ENCODE assay signal across 1 cellular context in the genomic region with DNA sequence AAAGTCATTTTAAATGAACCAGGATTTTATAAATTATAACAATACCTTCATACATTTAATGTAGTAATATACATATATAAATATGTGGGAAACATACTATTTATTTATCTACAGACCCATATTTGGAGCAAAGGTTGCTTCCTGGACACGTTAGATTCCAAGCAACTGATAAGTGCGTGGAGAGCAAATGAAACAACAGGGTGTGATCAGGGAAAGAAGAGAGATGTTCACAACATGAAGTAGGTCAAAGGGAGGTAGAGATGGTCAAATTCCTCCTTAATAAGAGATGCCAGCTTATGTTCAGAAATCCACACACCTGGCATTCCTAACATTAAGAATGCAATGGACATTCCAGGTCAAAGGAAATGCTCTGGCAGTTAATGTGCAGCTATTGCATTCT.
TF ChIP-seq lines count a peak whose summit lies in the region.

No MANE protein-coding gene starts in this region.

TF ChIP-seq in H1, 55 proteins besides CTCF, POLR2A, EP300 and RAD21:
- TF ChIP-seq SRF (IDR thresholded peaks at IDR 0.05; ENCODE audit: low read depth, low read length) (no peak), TBP (IDR thresholded peaks at IDR 0.05; ENCODE audit: low read depth, low read length) (no peak), CTBP2 (IDR thresholded peaks at IDR 0.05; ENCODE audit: borderline replicate concordance, insufficient read depth, insufficient read length, low read length) (no peak), FOSL1 (IDR thresholded peaks at IDR 0.05; ENCODE audit: insufficient read depth, low read depth, low read length) (no peak), EGR1 (IDR thresholded peaks at IDR 0.05; ENCODE audit: borderline replicate concordance, low read depth, low read length) (no peak), SIRT6 (IDR thresholded peaks at IDR 0.05; ENCODE audit: low read length) (no peak), BCL11A (IDR thresholded peaks at IDR 0.05; ENCODE audit: low read depth in 2 of 2, low read length in 2 of 2) (no peak)
- TF ChIP-seq, protein P1, sequence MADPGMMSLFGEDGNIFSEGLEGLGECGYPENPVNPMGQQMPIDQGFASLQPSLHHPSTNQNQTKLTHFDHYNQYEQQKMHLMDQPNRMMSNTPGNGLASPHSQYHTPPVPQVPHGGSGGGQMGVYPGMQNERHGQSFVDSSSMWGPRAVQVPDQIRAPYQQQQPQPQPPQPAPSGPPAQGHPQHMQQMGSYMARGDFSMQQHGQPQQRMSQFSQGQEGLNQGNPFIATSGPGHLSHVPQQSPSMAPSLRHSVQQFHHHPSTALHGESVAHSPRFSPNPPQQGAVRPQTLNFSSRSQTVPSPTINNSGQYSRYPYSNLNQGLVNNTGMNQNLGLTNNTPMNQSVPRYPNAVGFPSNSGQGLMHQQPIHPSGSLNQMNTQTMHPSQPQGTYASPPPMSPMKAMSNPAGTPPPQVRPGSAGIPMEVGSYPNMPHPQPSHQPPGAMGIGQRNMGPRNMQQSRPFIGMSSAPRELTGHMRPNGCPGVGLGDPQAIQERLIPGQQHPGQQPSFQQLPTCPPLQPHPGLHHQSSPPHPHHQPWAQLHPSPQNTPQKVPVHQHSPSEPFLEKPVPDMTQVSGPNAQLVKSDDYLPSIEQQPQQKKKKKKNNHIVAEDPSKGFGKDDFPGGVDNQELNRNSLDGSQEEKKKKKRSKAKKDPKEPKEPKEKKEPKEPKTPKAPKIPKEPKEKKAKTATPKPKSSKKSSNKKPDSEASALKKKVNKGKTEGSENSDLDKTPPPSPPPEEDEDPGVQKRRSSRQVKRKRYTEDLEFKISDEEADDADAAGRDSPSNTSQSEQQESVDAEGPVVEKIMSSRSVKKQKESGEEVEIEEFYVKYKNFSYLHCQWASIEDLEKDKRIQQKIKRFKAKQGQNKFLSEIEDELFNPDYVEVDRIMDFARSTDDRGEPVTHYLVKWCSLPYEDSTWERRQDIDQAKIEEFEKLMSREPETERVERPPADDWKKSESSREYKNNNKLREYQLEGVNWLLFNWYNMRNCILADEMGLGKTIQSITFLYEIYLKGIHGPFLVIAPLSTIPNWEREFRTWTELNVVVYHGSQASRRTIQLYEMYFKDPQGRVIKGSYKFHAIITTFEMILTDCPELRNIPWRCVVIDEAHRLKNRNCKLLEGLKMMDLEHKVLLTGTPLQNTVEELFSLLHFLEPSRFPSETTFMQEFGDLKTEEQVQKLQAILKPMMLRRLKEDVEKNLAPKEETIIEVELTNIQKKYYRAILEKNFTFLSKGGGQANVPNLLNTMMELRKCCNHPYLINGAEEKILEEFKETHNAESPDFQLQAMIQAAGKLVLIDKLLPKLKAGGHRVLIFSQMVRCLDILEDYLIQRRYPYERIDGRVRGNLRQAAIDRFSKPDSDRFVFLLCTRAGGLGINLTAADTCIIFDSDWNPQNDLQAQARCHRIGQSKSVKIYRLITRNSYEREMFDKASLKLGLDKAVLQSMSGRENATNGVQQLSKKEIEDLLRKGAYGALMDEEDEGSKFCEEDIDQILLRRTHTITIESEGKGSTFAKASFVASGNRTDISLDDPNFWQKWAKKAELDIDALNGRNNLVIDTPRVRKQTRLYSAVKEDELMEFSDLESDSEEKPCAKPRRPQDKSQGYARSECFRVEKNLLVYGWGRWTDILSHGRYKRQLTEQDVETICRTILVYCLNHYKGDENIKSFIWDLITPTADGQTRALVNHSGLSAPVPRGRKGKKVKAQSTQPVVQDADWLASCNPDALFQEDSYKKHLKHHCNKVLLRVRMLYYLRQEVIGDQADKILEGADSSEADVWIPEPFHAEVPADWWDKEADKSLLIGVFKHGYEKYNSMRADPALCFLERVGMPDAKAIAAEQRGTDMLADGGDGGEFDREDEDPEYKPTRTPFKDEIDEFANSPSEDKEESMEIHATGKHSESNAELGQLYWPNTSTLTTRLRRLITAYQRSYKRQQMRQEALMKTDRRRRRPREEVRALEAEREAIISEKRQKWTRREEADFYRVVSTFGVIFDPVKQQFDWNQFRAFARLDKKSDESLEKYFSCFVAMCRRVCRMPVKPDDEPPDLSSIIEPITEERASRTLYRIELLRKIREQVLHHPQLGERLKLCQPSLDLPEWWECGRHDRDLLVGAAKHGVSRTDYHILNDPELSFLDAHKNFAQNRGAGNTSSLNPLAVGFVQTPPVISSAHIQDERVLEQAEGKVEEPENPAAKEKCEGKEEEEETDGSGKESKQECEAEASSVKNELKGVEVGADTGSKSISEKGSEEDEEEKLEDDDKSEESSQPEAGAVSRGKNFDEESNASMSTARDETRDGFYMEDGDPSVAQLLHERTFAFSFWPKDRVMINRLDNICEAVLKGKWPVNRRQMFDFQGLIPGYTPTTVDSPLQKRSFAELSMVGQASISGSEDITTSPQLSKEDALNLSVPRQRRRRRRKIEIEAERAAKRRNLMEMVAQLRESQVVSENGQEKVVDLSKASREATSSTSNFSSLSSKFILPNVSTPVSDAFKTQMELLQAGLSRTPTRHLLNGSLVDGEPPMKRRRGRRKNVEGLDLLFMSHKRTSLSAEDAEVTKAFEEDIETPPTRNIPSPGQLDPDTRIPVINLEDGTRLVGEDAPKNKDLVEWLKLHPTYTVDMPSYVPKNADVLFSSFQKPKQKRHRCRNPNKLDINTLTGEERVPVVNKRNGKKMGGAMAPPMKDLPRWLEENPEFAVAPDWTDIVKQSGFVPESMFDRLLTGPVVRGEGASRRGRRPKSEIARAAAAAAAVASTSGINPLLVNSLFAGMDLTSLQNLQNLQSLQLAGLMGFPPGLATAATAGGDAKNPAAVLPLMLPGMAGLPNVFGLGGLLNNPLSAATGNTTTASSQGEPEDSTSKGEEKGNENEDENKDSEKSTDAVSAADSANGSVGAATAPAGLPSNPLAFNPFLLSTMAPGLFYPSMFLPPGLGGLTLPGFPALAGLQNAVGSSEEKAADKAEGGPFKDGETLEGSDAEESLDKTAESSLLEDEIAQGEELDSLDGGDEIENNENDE (IDR thresholded peaks at IDR 0.05; ENCODE audit: insufficient replicate concordance, low read length): no peak
- TF ChIP-seq, protein P2, sequence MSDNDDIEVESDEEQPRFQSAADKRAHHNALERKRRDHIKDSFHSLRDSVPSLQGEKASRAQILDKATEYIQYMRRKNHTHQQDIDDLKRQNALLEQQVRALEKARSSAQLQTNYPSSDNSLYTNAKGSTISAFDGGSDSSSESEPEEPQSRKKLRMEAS (IDR thresholded peaks at IDR 0.05): no peak
TF ChIP-seq in H1: peak in this region for 0.
